8 cellular contexts compared by ENCODE assay signal in the genomic region with DNA sequence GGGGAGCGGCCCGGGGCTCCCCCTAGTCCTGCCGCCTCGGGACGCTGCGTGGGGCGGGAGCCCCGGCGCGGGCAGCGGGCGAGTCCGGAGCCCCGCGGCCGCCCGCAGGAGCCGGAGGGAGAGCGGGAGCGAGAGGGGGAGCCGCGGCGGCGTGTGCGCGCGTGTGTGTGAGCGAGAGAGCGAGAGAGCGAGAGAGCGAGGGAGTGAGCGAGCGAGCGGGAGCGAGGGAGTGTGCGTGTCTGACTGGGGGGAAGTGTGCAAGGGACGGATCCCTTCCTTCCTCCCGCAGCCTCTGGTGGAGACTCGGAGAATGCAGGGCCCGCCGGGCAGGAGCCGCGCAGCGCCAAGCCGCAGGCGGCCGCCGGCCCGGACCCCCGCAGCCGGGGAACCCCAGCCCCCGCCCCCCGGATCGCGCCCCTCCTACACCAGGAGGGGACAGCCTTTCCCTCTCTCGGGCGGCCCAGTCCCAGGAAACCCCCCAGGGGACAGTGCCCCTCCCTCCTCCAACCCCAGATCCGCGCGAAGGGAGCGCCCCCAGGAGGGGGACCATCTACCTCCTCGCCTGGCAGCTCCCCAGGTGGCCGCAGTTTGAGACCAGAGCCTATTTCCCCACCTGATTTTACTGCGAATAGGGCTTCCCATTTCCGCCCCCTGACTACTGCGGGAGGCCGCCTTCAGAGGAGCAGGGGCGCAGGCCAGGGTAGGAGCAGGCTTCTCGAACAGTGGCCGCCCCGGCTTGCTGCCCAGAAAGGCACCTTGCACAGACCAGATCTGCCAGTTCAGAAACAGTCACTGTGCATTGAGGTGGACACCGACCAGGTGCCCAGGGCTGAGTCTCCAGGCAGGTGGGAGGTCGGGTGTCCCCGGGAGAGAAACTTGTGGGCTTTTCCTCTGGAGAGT. TPM values are rescaled to one million over a fixed set of nuclear protein-coding genes. Genes with fewer than 3 reads are reported as not detected.
A peak's percentile ranks its signal among the peaks of the same experiment; 100 is the strongest.
DNase-seq lines count a peak whose midpoint lies in the region; ATAC-seq and TF ChIP-seq lines count a peak whose summit lies in the region.

A gene with protein sequence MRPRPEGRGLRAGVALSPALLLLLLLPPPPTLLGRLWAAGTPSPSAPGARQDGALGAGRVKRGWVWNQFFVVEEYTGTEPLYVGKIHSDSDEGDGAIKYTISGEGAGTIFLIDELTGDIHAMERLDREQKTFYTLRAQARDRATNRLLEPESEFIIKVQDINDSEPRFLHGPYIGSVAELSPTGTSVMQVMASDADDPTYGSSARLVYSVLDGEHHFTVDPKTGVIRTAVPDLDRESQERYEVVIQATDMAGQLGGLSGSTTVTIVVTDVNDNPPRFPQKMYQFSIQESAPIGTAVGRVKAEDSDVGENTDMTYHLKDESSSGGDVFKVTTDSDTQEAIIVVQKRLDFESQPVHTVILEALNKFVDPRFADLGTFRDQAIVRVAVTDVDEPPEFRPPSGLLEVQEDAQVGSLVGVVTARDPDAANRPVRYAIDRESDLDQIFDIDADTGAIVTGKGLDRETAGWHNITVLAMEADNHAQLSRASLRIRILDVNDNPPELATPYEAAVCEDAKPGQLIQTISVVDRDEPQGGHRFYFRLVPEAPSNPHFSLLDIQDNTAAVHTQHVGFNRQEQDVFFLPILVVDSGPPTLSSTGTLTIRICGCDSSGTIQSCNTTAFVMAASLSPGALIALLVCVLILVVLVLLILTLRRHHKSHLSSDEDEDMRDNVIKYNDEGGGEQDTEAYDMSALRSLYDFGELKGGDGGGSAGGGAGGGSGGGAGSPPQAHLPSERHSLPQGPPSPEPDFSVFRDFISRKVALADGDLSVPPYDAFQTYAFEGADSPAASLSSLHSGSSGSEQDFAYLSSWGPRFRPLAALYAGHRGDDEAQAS (minus strand): TSS at position 241 of the 900 bp plus-strand sequence. CDS start 57,204 bp downstream, outside the sequence.

- peak; percentile 37 for TF ChIP-seq CTCF in GM10266 (IDR thresholded peaks at IDR 0.05; ENCODE audit: control insufficient read depth, insufficient read depth, low read depth, missing control alignments)

- DNase-seq in GM10266 (ENCODE audit: extremely low spot score) (peak; percentile 78), NCI-H1417 (lab: John Stamatoyannopoulos, UW) (peak; percentile 77 to 93 (median 90)), UCSD-AML1 (lab: John Stamatoyannopoulos, UW; ENCODE audit: unreplicated experiment) (peak; percentile 42), cerebellum (ENCODE audit: low spot score) (peak; percentile 88), kidney tubule cell (ENCODE audit: low spot score) (peak; percentile 35), kidney glomerular epithelial cell (lab: John Stamatoyannopoulos, UW) (no peak)
- peak; percentile 45 for DNase-seq in stimulated activated CD4-positive, alpha-beta T cell treated with anti-CD3 and anti-CD28 coated beads, Interleukin-4, amount 100 ng/mL, for 24 hours

- ATAC-seq in GM19467 (IDR thresholded peaks at IDR 0.05; ENCODE audit: unreplicated experiment) = no peak

RNA-seq across cellular contexts. Expression of the gene that starts here (rescaled TPM):
- 3.1 TPM for total RNA-seq in cerebellum
